1 cellular context compared by ENCODE assay signal in the genomic region with DNA sequence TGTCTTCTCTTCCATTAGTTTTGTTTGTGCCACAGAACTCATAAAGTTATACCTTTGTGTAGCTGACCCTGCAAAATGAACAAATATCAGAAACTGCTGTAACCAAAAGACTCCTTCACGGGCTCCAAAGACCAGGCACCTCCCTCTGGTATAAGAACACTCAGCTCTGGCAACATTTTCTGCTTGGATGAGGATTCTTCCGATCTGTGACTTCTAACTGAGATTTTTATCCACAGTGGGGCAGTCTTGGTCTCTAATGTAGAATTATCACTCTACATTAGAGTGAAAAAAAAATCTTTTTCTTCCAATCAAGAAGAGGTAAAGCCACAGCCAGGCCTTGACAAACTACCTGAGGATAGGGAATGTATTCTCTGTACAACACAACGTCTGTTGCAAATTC.
TF ChIP-seq lines count a peak whose summit lies in the region.

No MANE protein-coding gene starts in this region.

TF ChIP-seq in SK-N-SH treated with all-trans-retinoic acid at 6 μM for 48 hours, 23 proteins besides CTCF, POLR2A, EP300 and RAD21 (continued from another document):
- TF ChIP-seq TSHZ2 (CRISPR knock-in tag; IDR thresholded peaks at IDR 0.05): no peak
